7 cellular contexts compared by ENCODE assay signal in the genomic region with DNA sequence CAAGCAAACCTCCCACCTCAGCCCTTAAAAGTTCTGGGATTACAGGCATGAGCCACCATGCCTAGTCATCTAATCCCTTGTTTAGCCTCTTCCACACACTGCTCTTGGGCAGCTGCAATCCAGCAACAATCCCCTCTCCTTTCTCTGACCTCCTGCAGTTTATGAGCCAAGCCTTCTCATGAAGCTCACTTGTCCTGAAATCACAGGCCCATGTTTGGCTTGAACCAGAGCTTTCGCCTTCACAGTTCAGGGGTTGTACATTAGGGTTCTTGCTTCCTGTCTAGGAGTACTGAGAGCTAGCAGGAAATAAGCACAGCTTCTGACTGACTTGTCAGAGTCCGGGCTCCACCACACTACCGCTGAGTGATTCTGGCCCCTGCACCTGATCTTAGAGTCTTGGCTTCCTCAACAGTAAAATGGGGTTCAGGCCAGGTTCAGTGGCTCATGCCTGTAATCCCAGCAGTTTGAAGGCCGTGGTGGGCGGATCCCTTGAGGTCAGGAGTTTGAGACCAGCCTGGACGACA. TPM values are rescaled to one million over a fixed set of nuclear protein-coding genes. Genes with fewer than 3 reads are reported as not detected.
DNase-seq lines count a peak whose midpoint lies in the region; ATAC-seq and TF ChIP-seq lines count a peak whose summit lies in the region.

No MANE protein-coding gene starts in this region.

- no peak overlapping the region for H3K27ac ChIP-seq in psoas muscle

- WGBS in psoas muscle, 3 donors = 82 to 91% (median 83%) methylated on average over 6 of the region's 6 CpGs

- TF ChIP-seq CTCF in psoas muscle (IDR thresholded peaks at IDR 0.05) = no peak

- no peak overlapping the region for H3K4me3 ChIP-seq in psoas muscle

- peak; percentile 54 to 60 for DNase-seq in activated T-cell treated with anti-CD3 and anti-CD28 coated beads, Interleukin-2, amount 50 U/mL, for 48 hours
- peak; percentile 11 for DNase-seq in stimulated activated CD8-positive, alpha-beta memory T cell treated with anti-CD3 and anti-CD28 coated beads, Interleukin-4, amount 100 ng/mL, for 24 hours (ENCODE audit: low read depth)
- DNase-seq in SW480 (ENCODE audit: low spot score) = no peak
- no peak for DNase-seq in NCI-H748 treated with DMSO at 0.1 percent for 48 hours (lab: John Stamatoyannopoulos, UW)
- DNase-seq in psoas muscle = no peak

- H3K9me3 ChIP-seq in psoas muscle = no peaks in the 10 kb centered on the region

- no peaks in the 10 kb centered on the region for H3K36me3 ChIP-seq in psoas muscle (ENCODE audit: insufficient read depth in 1 of 2, low read depth in 1 of 2)

- H3K27me3 ChIP-seq in psoas muscle (ENCODE audit: insufficient read depth in 3 of 3, low read length in 2 of 3) = no peaks in the 10 kb centered on the region

- no peaks in the 10 kb centered on the region for H3K4me1 ChIP-seq in psoas muscle

- intact Hi-C loops in psoas muscle (cut with DNase I) = no loop called here

- ATAC-seq in GM19372 (IDR thresholded peaks at IDR 0.05; ENCODE audit: low read depth, unreplicated experiment) (peak; percentile 97), HG03108 (IDR thresholded peaks at IDR 0.05; ENCODE audit: unreplicated experiment) (peak; percentile 98), psoas muscle (no peak)

RNA-seq across cellular contexts. Expression of a gene that starts 16.3 kb away (rescaled TPM):
- 10 to 100 TPM; 38.3 to 45.6 (median 43.4) TPM for total RNA-seq in psoas muscle
- 10 to 100 TPM; 41.0 to 98.5 (median 58.8) TPM for polyA plus RNA-seq in psoas muscle

RNA-seq across cellular contexts. Expression of a gene that starts 26.4 kb away (rescaled TPM):
- 10 to 100 TPM; 40.8 to 81.1 (median 43.9) TPM for total RNA-seq in psoas muscle
- polyA plus RNA-seq in psoas muscle = 10 to 100 TPM; 30.4 to 35.3 (median 34.0) TPM

RNA-seq across cellular contexts. Expression of a gene that starts 28.5 kb away (rescaled TPM):
- 10 to 100 TPM; 25.3 to 52.9 (median 36.0) TPM for total RNA-seq in psoas muscle
- polyA plus RNA-seq in psoas muscle = 10 to 100 TPM; 22.4 to 66.2 (median 32.2) TPM

RNA-seq across cellular contexts. Expression of a gene that starts 31.8 kb away (rescaled TPM):
- total RNA-seq in psoas muscle = 1 to 10 TPM in 2 of 4 donors, under 1 TPM in 2; 0.48 to 2.1 (median 1.1) TPM
- polyA plus RNA-seq in psoas muscle = 1 to 10 TPM; 1.1 to 2.7 (median 1.2) TPM

Comparison
In these comparisons a context has a peak if more than half of its experiments do, and no peak if none do; other contexts are left out.
1. ATAC-seq: peak in GM19372 (single experiment) and HG03108 (single experiment); none in psoas muscle (0 of 4).
2. DNase-seq: peak in activated T-cell treated with anti-CD3 and anti-CD28 coated beads, Interleukin-2, amount 50 U/mL, for 48 hours (2 of 2) and stimulated activated CD8-positive, alpha-beta memory T cell treated with anti-CD3 and anti-CD28 coated beads, Interleukin-4, amount 100 ng/mL, for 24 hours (single experiment); none in SW480 (single experiment), NCI-H748 treated with DMSO at 0.1 percent for 48 hours (single experiment) and psoas muscle (0 of 2).